In genomic region chr11:80473562-80473961, GRCh38 we compare ENCODE assay signal across 13 cellular contexts.
DNase-seq lines count a peak whose midpoint lies in the region; ATAC-seq and TF ChIP-seq lines count a peak whose summit lies in the region.
"Had no signal": no experiment of that assay in that cellular context is flagged by ENCODE, and none has a peak within 500 bp of the region (broad histone marks: within the 10 kb centered on the region; RNA-seq: fewer than 3 reads in every experiment).

No MANE protein-coding gene starts in this region.

- TF ChIP-seq EP300 in tibial nerve (IDR thresholded peaks at IDR 0.05) = no peak

- H3K4me1 ChIP-seq in tibial nerve = no peaks in the 10 kb centered on the region
- H3K4me1 ChIP-seq: BE2C had no signal

- H3K27me3 ChIP-seq in H7 (ENCODE audit: control insufficient read depth, insufficient read depth, low read length) (no peaks in the 10 kb centered on the region), tibial nerve (no peaks in the 10 kb centered on the region)
- H3K27me3 ChIP-seq: BE2C had no signal

- 91 to 94% methylated on average over 3 of the region's 3 CpGs for WGBS in tibial nerve, 2 donors

- DNase-seq in H7 (peak; percentile 3), iPS DF 19.7 (ENCODE audit: low read depth, low spot score) (peak; percentile 38), KG1 (lab: John Stamatoyannopoulos, UW) (no peak), T-helper 1 cell (no peak), 8988T (no peak), tibial nerve (ENCODE audit: low spot score in 2 of 2) (no peak)
- DNase-seq: BE2C; foreskin melanocyte; Karpas-422; kidney glomerular epithelial cell; naive thymus-derived CD8-positive, alpha-beta T cell had no signal

- H3K36me3 ChIP-seq in H7 (replicated peaks; ENCODE audit: control insufficient read depth, insufficient read depth, low read length) = no peaks in the 10 kb centered on the region
- no peaks in the 10 kb centered on the region for H3K36me3 ChIP-seq in tibial nerve
- H3K36me3 ChIP-seq: BE2C had no signal

- H3K4me3 ChIP-seq in H7 (ENCODE audit: insufficient read depth, low read depth, low read length) = no peak overlapping the region
- no peak overlapping the region for H3K4me3 ChIP-seq in tibial nerve

- no peak for TF ChIP-seq POLR2A in tibial nerve (IDR thresholded peaks at IDR 0.05)

- H3K27ac ChIP-seq in tibial nerve = no peak overlapping the region

- TF ChIP-seq CTCF in tibial nerve (IDR thresholded peaks at IDR 0.05) = no peak

- peak; percentile 67 for ATAC-seq in GM18909 (IDR thresholded peaks at IDR 0.05; ENCODE audit: poor library complexity, unreplicated experiment)
- ATAC-seq in HG03457 (IDR thresholded peaks at IDR 0.05; ENCODE audit: unreplicated experiment) = peak; percentile 79
- ATAC-seq: naive thymus-derived CD8-positive, alpha-beta T cell had no signal

- no peaks in the 10 kb centered on the region for H3K9me3 ChIP-seq in tibial nerve
- H3K9me3 ChIP-seq: BE2C had no signal

Comparison
In these comparisons a context has a peak if more than half of its experiments do, and no peak if none do; other contexts are left out.
1. DNase-seq: peak in H7 (single experiment) and iPS DF 19.7 (single experiment); none in KG1 (single experiment), T-helper 1 cell (0 of 5), 8988T (single experiment) and tibial nerve (0 of 2).